22 cellular contexts compared by ENCODE assay signal in genomic region chr5:171997011-171997410, GRCh38. TPM values are rescaled to one million over a fixed set of nuclear protein-coding genes. Genes with fewer than 3 reads are reported as not detected.
A peak's percentile ranks its signal among the peaks of the same experiment; 100 is the strongest.
DNase-seq lines count a peak whose midpoint lies in the region; ATAC-seq, FAIRE-seq and TF ChIP-seq lines count a peak whose summit lies in the region.
"Had no signal": no experiment of that assay in that cellular context is flagged by ENCODE, and none has a peak within 500 bp of the region (broad histone marks: within the 10 kb centered on the region; RNA-seq: fewer than 3 reads in every experiment).

No MANE protein-coding gene starts in this region.

- ATAC-seq in A549 (no peak), RWPE2 (ENCODE audit: low read depth) (peak; percentile 51; the same call in 2 of the 3 replicates), GM21381 (IDR thresholded peaks at IDR 0.05; ENCODE audit: unreplicated experiment) (no peak)
- ATAC-seq: SK-N-SH treated with all-trans-retinoic acid at 6 μM for 48 hours had no signal

- DNase-seq in A549 (ENCODE audit: low read depth in 1 of 2, low spot score in 1 of 2) (no peak), RWPE2 (ENCODE audit: low spot score) (no peak), epithelial cell of proximal tubule (ENCODE audit: low read depth) (no peak), mesendoderm (peak; percentile 35), NCI-H1436 treated with DMSO at 0.1 percent for 48 hours (lab: John Stamatoyannopoulos, UW) (no peak), smooth muscle cell (lab: John Stamatoyannopoulos, UW; ENCODE audit: unreplicated experiment) (no peak), SHP77 (lab: John Stamatoyannopoulos, UW) (no peak)
- DNase-seq: CD8-positive, alpha-beta memory T cell; DMS79; H7; MG63; NCI-H1092 treated with DMSO at 0.1 percent for 48 hours; NCI-H1694; NCI-H524; Peyer's patch; Right ventricle myocardium superior had no signal

- POLR2A ChIA-PET in A549 (lab: Yijun Ruan, JAX), result interaction anchor here (1.6 kb wide), 1 partner anchor 9 kb away, joined by 5 read pairs; the partner anchor contains the start of gene FBXW11

- H4K5ac ChIP-seq in mesendoderm (ENCODE audit: low read length), result no peak overlapping the region

- CTCF ChIA-PET in A549 (lab: Yijun Ruan, JAX), result interaction anchor here (0.9 to 2.4 kb wide), 7 partner anchors 9 to 296 kb away, joined by 3 to 10 read pairs (median 3); no protein-coding TSS in a partner anchor

- no peaks in the 10 kb centered on the region for H3K9me3 ChIP-seq in A549
- H3K9me3 ChIP-seq in RWPE2 (ENCODE audit: severe bottlenecking), result no peaks in the 10 kb centered on the region
- H3K9me3 ChIP-seq in smooth muscle cell (replicated peaks; ENCODE audit: low read depth), result no peaks in the 10 kb centered on the region
- H3K9me3 ChIP-seq: BLaER1, MG63, Peyer's patch had no signal

- H3K4me2 ChIP-seq in A549 (0 out of 3 replicates have a peak overlapping the region, but pooled peaks have one; percentile 20), mesendoderm (ENCODE audit: low read length) (no peak overlapping the region), smooth muscle cell (no peak overlapping the region)
- H3K4me2 ChIP-seq: BLaER1, KMS-11 had no signal

- H2BK5ac ChIP-seq in mesendoderm (ENCODE audit: low read length), result no peak overlapping the region

- H3K4ac ChIP-seq in mesendoderm (ENCODE audit: low read depth, low read length), result no peak overlapping the region

- no peak overlapping the region for H3K27ac ChIP-seq in A549
- H3K27ac ChIP-seq in RWPE2 (ENCODE audit: poor library complexity, severe bottlenecking), result peak overlapping the region; percentile 1
- H3K27ac ChIP-seq in mesendoderm (ENCODE audit: low read depth, low read length), result no peak overlapping the region
- H3K27ac ChIP-seq in smooth muscle cell (ENCODE audit: low read depth), result no peak overlapping the region
- H3K27ac ChIP-seq: BLaER1, KMS-11, Peyer's patch had no signal

- H3K4me1 ChIP-seq in A549, result peaks cover 14% of the 10 kb centered on the region; the same call in 2 of the 3 replicates
- H3K4me1 ChIP-seq in RWPE2 (ENCODE audit: insufficient read depth, poor library complexity, severe bottlenecking), result peaks cover 9% of the 10 kb centered on the region
- peaks cover 7% of the 10 kb centered on the region for H3K4me1 ChIP-seq in mesendoderm (ENCODE audit: control insufficient read depth, low read depth, low read length)
- peaks cover 18% of the 10 kb centered on the region for H3K4me1 ChIP-seq in smooth muscle cell (ENCODE audit: low read depth)

- H3K9ac ChIP-seq in mesendoderm (ENCODE audit: low read length), result no peak overlapping the region
- H3K9ac ChIP-seq in smooth muscle cell (ENCODE audit: low read depth), result no peak overlapping the region
- H3K9ac ChIP-seq: BLaER1, KMS-11 had no signal

- TF ChIP-seq RAD21 in A549 (conservative IDR thresholded peaks at IDR 0.05 in 1 of 2, IDR thresholded peaks at IDR 0.05 in 1 of 2), result no peak

- H3K4me3 ChIP-seq in A549 (no peak overlapping the region), RWPE2 (ENCODE audit: severe bottlenecking) (no peak overlapping the region), epithelial cell of proximal tubule (ENCODE audit: low read depth, low read length) (peak overlapping the region; percentile 31), mesendoderm (ENCODE audit: low read length) (no peak overlapping the region), smooth muscle cell (no peak overlapping the region)
- H3K4me3 ChIP-seq: BLaER1, MG63, Peyer's patch had no signal

- no peak overlapping the region for H2AK5ac ChIP-seq in mesendoderm (ENCODE audit: low read length)

- no peak overlapping the region for H2BK15ac ChIP-seq in mesendoderm (replicated peaks; ENCODE audit: low read depth)

- H3K79me1 ChIP-seq in mesendoderm (ENCODE audit: low read length), result peaks cover 14% of the 10 kb centered on the region

- peaks cover 64% of the 10 kb centered on the region for H3K79me2 ChIP-seq in mesendoderm (ENCODE audit: control insufficient read depth, insufficient read depth, low read length)
- peaks cover 100% of the 10 kb centered on the region for H3K79me2 ChIP-seq in smooth muscle cell (ENCODE audit: low read depth)

- no peaks in the 10 kb centered on the region for H3F3A ChIP-seq in smooth muscle cell (ENCODE audit: low read depth)

- H3K18ac ChIP-seq in mesendoderm (ENCODE audit: low read length), result no peak overlapping the region

- TF ChIP-seq EP300 in A549 (IDR thresholded peaks at IDR 0.05), result no peak

- 65% methylated on average over 3 of the region's 3 CpGs for WGBS in A549 (ENCODE audit: missing lambda C conversion rate)
- WGBS in mesendoderm (ENCODE audit: extremely low coverage, insufficient coverage, low lambda C conversion rate), result no CpG with 5 or more reads among the region's 3 CpGs
- 63% methylated on average over 3 of the region's 3 CpGs for WGBS in smooth muscle cell (ENCODE audit: low lambda C conversion rate)

- H2BK120ac ChIP-seq in mesendoderm (ENCODE audit: low read depth, low read length), result no peak overlapping the region

- H3K36me3 ChIP-seq in RWPE2 (ENCODE audit: low read depth), result peaks cover 32% of the 10 kb centered on the region
- H3K36me3 ChIP-seq in mesendoderm (ENCODE audit: control insufficient read depth, insufficient read depth, low read length), result no peaks in the 10 kb centered on the region
- H3K36me3 ChIP-seq in smooth muscle cell (ENCODE audit: low read depth), result no peaks in the 10 kb centered on the region

- TF ChIP-seq CTCF in A549 (IDR thresholded peaks at IDR 0.05), result no peak
- TF ChIP-seq CTCF in RWPE2 (IDR thresholded peaks at IDR 0.05; ENCODE audit: poor library complexity, severe bottlenecking), result no peak
- no peak for TF ChIP-seq CTCF in epithelial cell of proximal tubule (conservative IDR thresholded peaks at IDR 0.05; ENCODE audit: low read depth, low read length)
- no peak for TF ChIP-seq CTCF in smooth muscle cell (IDR thresholded peaks at IDR 0.05; ENCODE audit: borderline replicate concordance, insufficient read depth, poor library complexity, severe bottlenecking)

- peaks cover 100% of the 10 kb centered on the region for H4K20me1 ChIP-seq in smooth muscle cell (ENCODE audit: low read depth)

- no peak overlapping the region for H4K8ac ChIP-seq in mesendoderm (ENCODE audit: low read depth, low read length)

- no peak overlapping the region for H3K56ac ChIP-seq in mesendoderm (ENCODE audit: low read length)

- H3K23ac ChIP-seq in mesendoderm (ENCODE audit: low read length), result no peak overlapping the region

- no peak for TF ChIP-seq POLR2A in A549 (IDR thresholded peaks at IDR 0.05; ENCODE audit: low read length)

- no peak overlapping the region for H2AFZ ChIP-seq in smooth muscle cell (ENCODE audit: low read depth)

- no peak for FAIRE-seq in A549 (lab: Jason Lieb, UNC)
- FAIRE-seq: D721Med, GM19239 had no signal

- H3K27me3 ChIP-seq in RWPE2 (ENCODE audit: insufficient read depth, poor library complexity, severe bottlenecking) (no peaks in the 10 kb centered on the region), mesendoderm (ENCODE audit: insufficient read depth, low read length, poor library complexity) (no peaks in the 10 kb centered on the region), smooth muscle cell (ENCODE audit: low read depth) (no peaks in the 10 kb centered on the region)
- H3K27me3 ChIP-seq: BLaER1, MG63, Peyer's patch had no signal

TF ChIP-seq in A549, 52 proteins besides CTCF, POLR2A, EP300 and RAD21:
- TF ChIP-seq RNF2 (IDR thresholded peaks at IDR 0.05; ENCODE audit: borderline replicate concordance, low read depth) (no peak), MAFK (IDR thresholded peaks at IDR 0.05; ENCODE audit: partially characterized antibody) (peak; percentile 93)

RNA-seq across cellular contexts. Expression of gene FBXW11, which starts 9.4 kb away (rescaled TPM):
- 80.2 and 87.4 TPM in 2 replicates for polyA plus RNA-seq in A549 (2011; rRNA removed)
- 26.5 and 31.2 TPM in 2 replicates for polyA plus RNA-seq in A549 (2012; cell fraction: cytosol; rRNA removed)
- 15.4 and 16.6 TPM in 2 replicates for polyA plus RNA-seq in A549 (2012; cell fraction: nucleus; rRNA removed)
- polyA plus RNA-seq in A549 (2017; fragmentation: RNase III; extraction: RNeasy Plus Mini Kit Qiagen cat#74134 plus additional on column Dnase treatment), result 37.8 to 40.3 TPM (median 39.3 TPM) in 3 replicates
- 104 and 118 TPM in 2 replicates for polyA minus RNA-seq in A549 (2011; rRNA and poly(A)+ RNA removed)
- 41.3 and 42.8 TPM in 2 replicates for total RNA-seq in epithelial cell of proximal tubule
- 19.2 TPM for polyA plus RNA-seq in mesendoderm (2013, experiment 1 of 2)
- polyA plus RNA-seq in mesendoderm (2013, experiment 2 of 2), result 20.2 TPM
- total RNA-seq in smooth muscle cell, result 83.0 and 83.7 TPM in 2 replicates
- polyA plus RNA-seq in smooth muscle cell, result 27.4 and 30.6 TPM in 2 replicates
